23 cellular contexts compared by ENCODE assay signal in genomic region chr2:59910176-59910575, GRCh38.
"Had no signal": no experiment of that assay in that cellular context is flagged by ENCODE, and none has a peak within 500 bp of the region (broad histone marks: within the 10 kb centered on the region; RNA-seq: fewer than 3 reads in every experiment).

No MANE protein-coding gene starts in this region.

- H3K4me1 ChIP-seq: left ventricle myocardium inferior, lower lobe of right lung, parathyroid adenoma, psoas muscle, right lobe of liver, suprapubic skin, thyroid gland had no signal

- DNase-seq: dermis blood vessel endothelial cell; endodermal cell; foreskin melanocyte; head of caudate nucleus; kidney; left cardiac atrium; left ventricle myocardium inferior; lower lobe of right lung; psoas muscle; retina; right lobe of liver; stimulated activated CD4-positive, alpha-beta T cell treated with anti-CD3 and anti-CD28 coated beads, Interleukin-4, amount 100 ng/mL, for 1 hour; stimulated activated CD8-positive, alpha-beta memory T cell treated with anti-CD3 and anti-CD28 coated beads, Interleukin-4, amount 100 ng/mL, for 48 hours; stimulated activated naive CD8-positive, alpha-beta T cell treated with anti-CD3 and anti-CD28 coated beads, Interleukin-15, Interleukin-2, amounts not matched to agents 100 U/mL and 50 U/mL, for 24 hours; thyroid gland had no signal

- H3K4me3 ChIP-seq: hepatocyte, left ventricle myocardium inferior, lower lobe of right lung, psoas muscle, right lobe of liver, suprapubic skin, thyroid gland had no signal

- H3K4me2 ChIP-seq: hepatocyte had no signal

- H3K36me3 Mint-ChIP-seq: memory B cell; mesothelial cell of epicardium; natural killer cell treated with Interleukin-12 subunit alpha and Interleukin-12 subunit beta and Interleukin-15 and Interleukin-18, amount 100 ng/mL, for 72 hours; stimulated activated effector memory CD8-positive, alpha-beta T cell treated with anti-CD3 and anti-CD28 coated beads, Interleukin-12 subunit alpha, Interleukin-12 subunit beta, amount 100 ng/mL, for 72 hours; type B pancreatic cell had no signal

- H3K27me3 Mint-ChIP-seq: memory B cell; natural killer cell treated with Interleukin-12 subunit alpha and Interleukin-12 subunit beta and Interleukin-15 and Interleukin-18, amount 100 ng/mL, for 72 hours; type B pancreatic cell had no signal

- H3K27ac ChIP-seq: hepatocyte, left ventricle myocardium inferior, lower lobe of right lung, parathyroid adenoma, psoas muscle, right lobe of liver, suprapubic skin, thyroid gland had no signal

- H3K9me3 Mint-ChIP-seq: endodermal cell; memory B cell; mesothelial cell of epicardium; natural killer cell treated with Interleukin-12 subunit alpha and Interleukin-12 subunit beta and Interleukin-15 and Interleukin-18, amount 100 ng/mL, for 72 hours; stimulated activated effector memory CD8-positive, alpha-beta T cell treated with anti-CD3 and anti-CD28 coated beads, Interleukin-12 subunit alpha, Interleukin-12 subunit beta, amount 100 ng/mL, for 72 hours; type B pancreatic cell had no signal

- H3K36me3 ChIP-seq: left ventricle myocardium inferior, lower lobe of right lung, right lobe of liver, suprapubic skin, thyroid gland had no signal

- H3K27ac Mint-ChIP-seq: endodermal cell; memory B cell; mesothelial cell of epicardium; natural killer cell treated with Interleukin-12 subunit alpha and Interleukin-12 subunit beta and Interleukin-15 and Interleukin-18, amount 100 ng/mL, for 72 hours; stimulated activated effector memory CD8-positive, alpha-beta T cell treated with anti-CD3 and anti-CD28 coated beads, Interleukin-12 subunit alpha, Interleukin-12 subunit beta, amount 100 ng/mL, for 72 hours; type B pancreatic cell had no signal

- H3K79me2 ChIP-seq: hepatocyte, parathyroid adenoma had no signal

- H2AFZ ChIP-seq: hepatocyte, parathyroid adenoma had no signal

- H3K27me3 ChIP-seq: hepatocyte, right lobe of liver, suprapubic skin, thyroid gland had no signal

- H3K9ac ChIP-seq: parathyroid adenoma had no signal

- H3K4me1 Mint-ChIP-seq: stimulated activated effector memory CD8-positive, alpha-beta T cell treated with anti-CD3 and anti-CD28 coated beads, Interleukin-12 subunit alpha, Interleukin-12 subunit beta, amount 100 ng/mL, for 72 hours had no signal

- H3K9me3 ChIP-seq: left ventricle myocardium inferior, lower lobe of right lung, psoas muscle, right lobe of liver, suprapubic skin, thyroid gland had no signal

- ATAC-seq: left cardiac atrium; lower lobe of right lung; natural killer cell treated with Interleukin-12 subunit alpha and Interleukin-12 subunit beta and Interleukin-15 and Interleukin-18, amount 100 ng/mL, for 72 hours; psoas muscle; right lobe of liver; stimulated activated effector memory CD8-positive, alpha-beta T cell treated with anti-CD3 and anti-CD28 coated beads, Interleukin-12 subunit alpha, Interleukin-12 subunit beta, amount 100 ng/mL, for 72 hours; stimulated activated naive CD8-positive, alpha-beta T cell treated with anti-CD3 and anti-CD28 coated beads, Interleukin-15, Interleukin-2, amounts not matched to agents 100 U/mL and 50 U/mL, for 24 hours had no signal

- H3K4me3 Mint-ChIP-seq: endodermal cell; memory B cell; mesothelial cell of epicardium; natural killer cell treated with Interleukin-12 subunit alpha and Interleukin-12 subunit beta and Interleukin-15 and Interleukin-18, amount 100 ng/mL, for 72 hours; stimulated activated effector memory CD8-positive, alpha-beta T cell treated with anti-CD3 and anti-CD28 coated beads, Interleukin-12 subunit alpha, Interleukin-12 subunit beta, amount 100 ng/mL, for 72 hours; type B pancreatic cell had no signal
